5 cellular contexts compared by ENCODE assay signal in genomic region chr18:95580-95979, GRCh38. TPM values are rescaled to one million over a fixed set of nuclear protein-coding genes. Genes with fewer than 3 reads are reported as not detected.
"Had no signal": no experiment of that assay in that cellular context is flagged by ENCODE, and none has a peak within 500 bp of the region (broad histone marks: within the 10 kb centered on the region; RNA-seq: fewer than 3 reads in every experiment).

No MANE protein-coding gene starts in this region.

RNA-seq across cellular contexts. Expression of gene TUBB8B, which starts 46.2 kb away (rescaled TPM):
- total RNA-seq: activated CD4-positive, alpha-beta memory T cell treated with anti-CD3 and anti-CD28 coated beads for 36 hours; activated naive CD8-positive, alpha-beta T cell treated with anti-CD3 and anti-CD28 coated beads for 36 hours; aorta; Peyer's patch had no signal
- polyA plus RNA-seq: aorta, SK-N-SH had no signal
